Comparison of ENCODE assay signal across 1 cellular context in the genomic region with DNA sequence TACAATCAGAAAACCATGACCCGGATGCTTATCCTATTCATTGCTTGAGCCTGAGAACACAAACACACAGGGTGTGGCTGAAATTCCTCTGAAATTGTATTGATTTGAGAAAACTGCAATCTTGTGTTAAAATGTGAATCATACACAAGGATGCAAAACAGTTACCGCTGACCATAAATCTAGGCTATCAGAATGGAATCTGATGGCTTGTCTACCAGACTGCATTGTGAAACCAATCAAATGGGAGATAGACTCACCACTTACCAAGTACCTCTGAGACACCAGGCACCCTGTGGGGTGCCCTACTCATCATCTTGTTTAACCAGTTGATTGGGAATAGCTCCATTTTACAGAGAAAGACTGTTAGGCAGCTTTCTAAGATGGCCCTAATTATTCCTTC.
TF ChIP-seq lines count a peak whose summit lies in the region.

No MANE protein-coding gene starts in this region.

TF ChIP-seq in SK-N-SH, 30 proteins besides CTCF, POLR2A, EP300 and RAD21 (continued from another document):
- TF ChIP-seq, protein P1, sequence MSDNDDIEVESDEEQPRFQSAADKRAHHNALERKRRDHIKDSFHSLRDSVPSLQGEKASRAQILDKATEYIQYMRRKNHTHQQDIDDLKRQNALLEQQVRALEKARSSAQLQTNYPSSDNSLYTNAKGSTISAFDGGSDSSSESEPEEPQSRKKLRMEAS (IDR thresholded peaks at IDR 0.05; ENCODE audit: low read depth) = no peak
- no peak for TF ChIP-seq FOXJ3 (CRISPR knock-in tag; IDR thresholded peaks at IDR 0.05)
- TF ChIP-seq MEF2A (IDR thresholded peaks at IDR 0.05; ENCODE audit: borderline replicate concordance, low read depth) = no peak
- TF ChIP-seq EZH2phosphoT487 (IDR thresholded peaks at IDR 0.05; ENCODE audit: borderline replicate concordance, low read depth) = no peak
- no peak for TF ChIP-seq TAF1 (IDR thresholded peaks at IDR 0.05; ENCODE audit: borderline replicate concordance, low read depth, low read length)
- no peak for TF ChIP-seq ELF1 (IDR thresholded peaks at IDR 0.05)
